ENCODE assay signal across 23 cellular contexts in genomic region chr15:28165791-28166190, GRCh38.
DNase-seq lines count a peak whose midpoint lies in the region; FAIRE-seq and TF ChIP-seq lines count a peak whose summit lies in the region.
"Had no signal": no experiment of that assay in that cellular context is flagged by ENCODE, and none has a peak within 500 bp of the region (broad histone marks: within the 10 kb centered on the region; RNA-seq: fewer than 3 reads in every experiment).

No MANE protein-coding gene starts in this region.

- POLR2A ChIA-PET in A673 (lab: Charles Lee; ENCODE audit: low non-redundant PET): no interaction called here

- H3K27me3 ChIP-seq in adipocyte (replicated peaks; ENCODE audit: control insufficient read depth, insufficient read depth, low read length): no peaks in the 10 kb centered on the region
- H3K27me3 ChIP-seq in A673 (replicated peaks; ENCODE audit: insufficient read depth, low read depth, low read length, poor library complexity): no peaks in the 10 kb centered on the region

- intact Hi-C loops in A673 (cut with micrococcal nuclease; ENCODE audit: unreplicated experiment): no loop called here

- H3K9me3 ChIP-seq in adipocyte (ENCODE audit: control insufficient read depth, low read length) (no peaks in the 10 kb centered on the region), A673 (ENCODE audit: low read depth, low read length, poor library complexity, severe bottlenecking) (no peaks in the 10 kb centered on the region)
- H3K9me3 ChIP-seq: HAP-1 had no signal

- no peak overlapping the region for H3K4me3 ChIP-seq in AG10803 (ENCODE audit: low read length)
- no peak overlapping the region for H3K4me3 ChIP-seq in adipocyte (ENCODE audit: low read length)
- no peak overlapping the region for H3K4me3 ChIP-seq in A673 (ENCODE audit: low read depth, low read length, poor library complexity, severe bottlenecking)
- H3K4me3 ChIP-seq: HAP-1 had no signal

- BruUV-seq in A673 (replicated peaks; lab: Mats Ljungman, UMichigan): no TSS peak

- H3K27ac ChIP-seq in A673 (ENCODE audit: low read depth, low read length, poor library complexity, severe bottlenecking): no peak overlapping the region
- H3K27ac ChIP-seq: 22Rv1 had no signal

- TF ChIP-seq CTCF in AG10803 (conservative IDR thresholded peaks at IDR 0.05; ENCODE audit: low read length): no peak
- no peak for TF ChIP-seq CTCF in A673 (conservative IDR thresholded peaks at IDR 0.05; ENCODE audit: low read depth, low read length)
- TF ChIP-seq CTCF in D721Med (IDR thresholded peaks at IDR 0.05; ENCODE audit: insufficient read depth, missing control alignments): no peak

- FAIRE-seq in D721Med (lab: Jason Lieb, UNC): no peak
- FAIRE-seq: A204.1, GM12891, H54 had no signal

- H3K36me3 ChIP-seq in adipocyte (ENCODE audit: control insufficient read depth, insufficient read depth, low read length, severe bottlenecking) (peaks cover 91% of the 10 kb centered on the region), A673 (ENCODE audit: insufficient read depth, low read length, poor library complexity, severe bottlenecking) (peaks cover 51% of the 10 kb centered on the region)

- peaks cover 3% of the 10 kb centered on the region for H3K4me1 ChIP-seq in adipocyte (ENCODE audit: control insufficient read depth, insufficient read depth, low read length)
- no peaks in the 10 kb centered on the region for H3K4me1 ChIP-seq in A673 (ENCODE audit: insufficient read depth, low read length, poor library complexity, severe bottlenecking)
- H3K4me1 ChIP-seq: HAP-1 had no signal

- CTCF ChIA-PET in A673 (lab: Charles Lee): no interaction called here

- peak; percentile 29 for DNase-seq in AG10803 (ENCODE audit: low read depth)
- DNase-seq in adipocyte (ENCODE audit: low read depth): peak; percentile 18
- DNase-seq in fibroblast of peridontal ligament (ENCODE audit: extremely low read depth): peak; percentile 52
- peak; percentile 10 for DNase-seq in stromal cell of bone marrow (ENCODE audit: low read depth)
- no peak for DNase-seq in stimulated activated CD4-positive, alpha-beta T cell treated with anti-CD3 and anti-CD28 coated beads, Interleukin-2, amount 100 ng/mL, for 24 hours
- DNase-seq in A673 (ENCODE audit: low spot score): no peak
- no peak for DNase-seq in D721Med (ENCODE audit: insufficient read length, low spot score)
- DNase-seq: ACHN; C1 segment of cervical spinal cord; Calu3; CD4-positive, alpha-beta memory T cell; COR-L47; DMS153; DND-41; EL; GDM1; GOT3; HFFc6 had no signal

- no peak overlapping the region for H3K9ac ChIP-seq in adipocyte (ENCODE audit: low read length)

Comparison
In these comparisons a context has a peak if more than half of its experiments do, and no peak if none do; other contexts are left out.
1. DNase-seq: peak in AG10803 (single experiment), adipocyte (single experiment), fibroblast of peridontal ligament (single experiment) and stromal cell of bone marrow (single experiment); none in stimulated activated CD4-positive, alpha-beta T cell treated with anti-CD3 and anti-CD28 coated beads, Interleukin-2, amount 100 ng/mL, for 24 hours (0 of 2), A673 (single experiment) and D721Med (single experiment).